In genomic region chr6:1491025-1491424, GRCh38 we compare ENCODE assay signal across 27 cellular contexts.
"Had no signal": no experiment of that assay in that cellular context is flagged by ENCODE, and none has a peak within 500 bp of the region (broad histone marks: within the 10 kb centered on the region; RNA-seq: fewer than 3 reads in every experiment).

No MANE protein-coding gene starts in this region.

- DNase-seq: activated CD4-positive, alpha-beta memory T cell treated with anti-CD3 and anti-CD28 coated beads, Interleukin-2, amount 10 ng/mL, durations not matched to agents 7 days and 5 days; activated CD4-positive, alpha-beta T cell treated with anti-CD3 and anti-CD28 coated beads for 1 hour; activated CD4-positive, alpha-beta T cell treated with anti-CD3 and anti-CD28 coated beads for 4 hours; activated CD4-positive, alpha-beta T cell treated with anti-CD3 and anti-CD28 coated beads, Interleukin-2, amount 10 ng/mL, durations not matched to agents 7 days and 5 days; activated CD4-positive, alpha-beta T cell treated with anti-CD3 and anti-CD28 coated beads, Interleukin-2, amount 50 U/mL, for 4 hours; activated CD8-positive, alpha-beta memory T cell treated with anti-CD3 and anti-CD28 coated beads, Interleukin-2, amount 50 U/mL, for 48 hours; activated gamma-delta T cell; activated naive CD4-positive, alpha-beta T cell; activated naive CD4-positive, alpha-beta T cell treated with anti-CD3 and anti-CD28 coated beads, Interleukin-2, amount 10 ng/mL, durations not matched to agents 7 days and 5 days; activated naive CD8-positive, alpha-beta T cell treated with anti-CD3 and anti-CD28 coated beads, Interleukin-2, amount 10 ng/mL, durations not matched to agents 7 days and 5 days; activated T-cell treated with anti-CD3 and anti-CD28 coated beads for 4 hours; activated T-cell treated with anti-CD3 and anti-CD28 coated beads, Interleukin-2, amount 50 U/mL, for 24 hours; activated T-cell treated with anti-CD3 and anti-CD28 coated beads, Interleukin-2, amount 50 U/mL, for 72 hours; brain microvascular endothelial cell; dorsolateral prefrontal cortex; effector memory CD4-positive, alpha-beta T cell; erythroblast; foreskin keratinocyte; gastrocnemius medialis; glutamatergic neuron; T-helper 2 cell had no signal

- H3K4me1 ChIP-seq: esophagus muscularis mucosa, gastrocnemius medialis had no signal

- H3K4me3 Mint-ChIP-seq: activated CD4-positive, alpha-beta memory T cell treated with anti-CD3 and anti-CD28 coated beads, Interleukin-2, amount 10 ng/mL, durations not matched to agents 7 days and 5 days; activated CD4-positive, alpha-beta T cell treated with anti-CD3 and anti-CD28 coated beads, Interleukin-2, amount 10 ng/mL, durations not matched to agents 7 days and 5 days; activated naive CD4-positive, alpha-beta T cell treated with anti-CD3 and anti-CD28 coated beads, Interleukin-2, amount 10 ng/mL, durations not matched to agents 7 days and 5 days; activated naive CD8-positive, alpha-beta T cell treated with anti-CD3 and anti-CD28 coated beads, Interleukin-2, amount 10 ng/mL, durations not matched to agents 7 days and 5 days; activated T-cell treated with anti-CD3 and anti-CD28 coated beads, Interleukin-2, amount 50 U/mL, for 24 hours; activated T-cell treated with anti-CD3 and anti-CD28 coated beads, Interleukin-2, amount 50 U/mL, for 72 hours; central memory CD8-positive, alpha-beta T cell; dendritic cell treated with granulocyte-macrophage colony-stimulating factor and Interleukin-4, amounts not matched to agents 40 ng/mL and 50 ng/mL, for 4 days; WTC11 had no signal

- H3K4me1 Mint-ChIP-seq: activated CD4-positive, alpha-beta memory T cell treated with anti-CD3 and anti-CD28 coated beads, Interleukin-2, amount 10 ng/mL, durations not matched to agents 7 days and 5 days; activated CD4-positive, alpha-beta T cell treated with anti-CD3 and anti-CD28 coated beads, Interleukin-2, amount 10 ng/mL, durations not matched to agents 7 days and 5 days; activated naive CD4-positive, alpha-beta T cell treated with anti-CD3 and anti-CD28 coated beads, Interleukin-2, amount 10 ng/mL, durations not matched to agents 7 days and 5 days; activated naive CD8-positive, alpha-beta T cell treated with anti-CD3 and anti-CD28 coated beads, Interleukin-2, amount 10 ng/mL, durations not matched to agents 7 days and 5 days; central memory CD8-positive, alpha-beta T cell; WTC11 had no signal

- H3K4me3 ChIP-seq: coronary artery, dorsolateral prefrontal cortex, esophagus muscularis mucosa, gastrocnemius medialis had no signal

- H3K27me3 ChIP-seq: brain microvascular endothelial cell, esophagus muscularis mucosa, foreskin keratinocyte, gastrocnemius medialis had no signal

- H3K27ac ChIP-seq: brain microvascular endothelial cell, coronary artery, dorsolateral prefrontal cortex, esophagus muscularis mucosa, foreskin keratinocyte, gastrocnemius medialis had no signal

- H3K9me3 Mint-ChIP-seq: activated CD4-positive, alpha-beta memory T cell treated with anti-CD3 and anti-CD28 coated beads, Interleukin-2, amount 10 ng/mL, durations not matched to agents 7 days and 5 days; activated naive CD4-positive, alpha-beta T cell treated with anti-CD3 and anti-CD28 coated beads, Interleukin-2, amount 10 ng/mL, durations not matched to agents 7 days and 5 days; activated naive CD4-positive, alpha-beta T cell treated with anti-CD3 and anti-CD28 coated beads, Interleukin-2, amount 50 U/mL, for 72 hours; activated naive CD8-positive, alpha-beta T cell treated with anti-CD3 and anti-CD28 coated beads, Interleukin-2, amount 10 ng/mL, durations not matched to agents 7 days and 5 days; activated T-cell treated with anti-CD3 and anti-CD28 coated beads, Interleukin-2, amount 50 U/mL, for 24 hours; activated T-cell treated with anti-CD3 and anti-CD28 coated beads, Interleukin-2, amount 50 U/mL, for 72 hours; central memory CD8-positive, alpha-beta T cell; dendritic cell treated with granulocyte-macrophage colony-stimulating factor and Interleukin-4, amounts not matched to agents 40 ng/mL and 50 ng/mL, for 4 days had no signal

- ATAC-seq: activated naive CD4-positive, alpha-beta T cell treated with anti-CD3 and anti-CD28 coated beads, Interleukin-2, amount 50 U/mL, for 72 hours; activated T-cell treated with anti-CD3 and anti-CD28 coated beads, Interleukin-2, amount 50 U/mL, for 72 hours; foreskin keratinocyte; gastrocnemius medialis; WTC11 had no signal

- H3K27ac Mint-ChIP-seq: activated CD4-positive, alpha-beta memory T cell treated with anti-CD3 and anti-CD28 coated beads, Interleukin-2, amount 10 ng/mL, durations not matched to agents 7 days and 5 days; activated CD4-positive, alpha-beta T cell treated with anti-CD3 and anti-CD28 coated beads, Interleukin-2, amount 10 ng/mL, durations not matched to agents 7 days and 5 days; activated naive CD4-positive, alpha-beta T cell treated with anti-CD3 and anti-CD28 coated beads, Interleukin-2, amount 10 ng/mL, durations not matched to agents 7 days and 5 days; activated naive CD4-positive, alpha-beta T cell treated with anti-CD3 and anti-CD28 coated beads, Interleukin-2, amount 50 U/mL, for 72 hours; activated naive CD8-positive, alpha-beta T cell treated with anti-CD3 and anti-CD28 coated beads, Interleukin-2, amount 10 ng/mL, durations not matched to agents 7 days and 5 days; activated T-cell treated with anti-CD3 and anti-CD28 coated beads, Interleukin-2, amount 50 U/mL, for 24 hours; activated T-cell treated with anti-CD3 and anti-CD28 coated beads, Interleukin-2, amount 50 U/mL, for 72 hours; dendritic cell treated with granulocyte-macrophage colony-stimulating factor and Interleukin-4, amounts not matched to agents 40 ng/mL and 50 ng/mL, for 4 days; WTC11 had no signal

- H3K36me3 ChIP-seq: brain microvascular endothelial cell, esophagus muscularis mucosa, gastrocnemius medialis had no signal

- H3K27me3 Mint-ChIP-seq: activated CD4-positive, alpha-beta T cell treated with anti-CD3 and anti-CD28 coated beads, Interleukin-2, amount 10 ng/mL, durations not matched to agents 7 days and 5 days; activated naive CD8-positive, alpha-beta T cell treated with anti-CD3 and anti-CD28 coated beads, Interleukin-2, amount 10 ng/mL, durations not matched to agents 7 days and 5 days; dendritic cell treated with granulocyte-macrophage colony-stimulating factor and Interleukin-4, amounts not matched to agents 40 ng/mL and 50 ng/mL, for 4 days had no signal

- H3K36me3 Mint-ChIP-seq: activated naive CD4-positive, alpha-beta T cell treated with anti-CD3 and anti-CD28 coated beads, Interleukin-2, amount 10 ng/mL, durations not matched to agents 7 days and 5 days; activated naive CD8-positive, alpha-beta T cell treated with anti-CD3 and anti-CD28 coated beads, Interleukin-2, amount 10 ng/mL, durations not matched to agents 7 days and 5 days had no signal

- H3K9me3 ChIP-seq: gastrocnemius medialis had no signal
